ENCODE assay signal across 26 cellular contexts in the genomic region with DNA sequence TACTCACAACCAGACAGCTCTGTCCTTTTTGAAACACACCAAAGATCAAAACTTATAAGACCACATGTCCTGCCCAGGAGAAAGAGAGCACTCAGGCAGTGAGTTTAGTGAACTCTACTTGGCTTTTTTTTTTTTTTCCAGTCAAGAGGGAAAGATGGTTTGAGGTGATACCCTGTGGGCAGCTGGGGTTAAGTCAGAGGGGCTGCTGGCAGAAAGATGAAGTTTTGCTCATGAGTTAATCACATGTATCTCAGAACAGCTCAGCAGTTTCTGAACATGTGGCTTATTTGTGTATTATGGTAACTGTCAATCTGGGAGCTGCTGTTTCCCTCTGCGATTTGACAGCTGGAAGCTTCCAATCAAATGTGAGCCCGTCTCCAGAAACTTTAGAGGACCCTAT.
DNase-seq lines count a peak whose midpoint lies in the region; ATAC-seq and TF ChIP-seq lines count a peak whose summit lies in the region.
"Had no signal": no experiment of that assay in that cellular context is flagged by ENCODE, and none has a peak within 500 bp of the region (broad histone marks: within the 10 kb centered on the region; RNA-seq: fewer than 3 reads in every experiment).

No MANE protein-coding gene starts in this region.

- peaks cover 2% of the 10 kb centered on the region for H3K27me3 Mint-ChIP-seq in activated naive CD8-positive, alpha-beta T cell treated with anti-CD3 and anti-CD28 coated beads, Interleukin-2, amount 50 U/mL, for 24 hours
- H3K27me3 Mint-ChIP-seq: activated naive CD4-positive, alpha-beta T cell treated with anti-CD3 and anti-CD28 coated beads, Interleukin-2, amount 50 U/mL, for 24 hours; B cell; central memory CD8-positive, alpha-beta T cell; naive thymus-derived CD4-positive, alpha-beta T cell had no signal

- H3K4me3 Mint-ChIP-seq in activated naive CD8-positive, alpha-beta T cell treated with anti-CD3 and anti-CD28 coated beads, Interleukin-2, amount 50 U/mL, for 24 hours: peak overlapping the region; percentile 46
- H3K4me3 Mint-ChIP-seq: activated naive CD4-positive, alpha-beta T cell treated with anti-CD3 and anti-CD28 coated beads, Interleukin-2, amount 50 U/mL, for 24 hours; B cell; central memory CD8-positive, alpha-beta T cell; mesothelial cell of epicardium; naive thymus-derived CD4-positive, alpha-beta T cell had no signal

- no peaks in the 10 kb centered on the region for H3K9me3 Mint-ChIP-seq in activated naive CD8-positive, alpha-beta T cell treated with anti-CD3 and anti-CD28 coated beads, Interleukin-2, amount 50 U/mL, for 24 hours
- H3K9me3 Mint-ChIP-seq: activated naive CD4-positive, alpha-beta T cell treated with anti-CD3 and anti-CD28 coated beads, Interleukin-2, amount 50 U/mL, for 24 hours; central memory CD8-positive, alpha-beta T cell had no signal

- peaks cover 17% of the 10 kb centered on the region for H3K36me3 Mint-ChIP-seq in activated naive CD8-positive, alpha-beta T cell treated with anti-CD3 and anti-CD28 coated beads, Interleukin-2, amount 50 U/mL, for 24 hours (ENCODE audit: low read depth)

- H3K27ac Mint-ChIP-seq in activated naive CD8-positive, alpha-beta T cell treated with anti-CD3 and anti-CD28 coated beads, Interleukin-2, amount 50 U/mL, for 24 hours: peak overlapping the region; percentile 73
- H3K27ac Mint-ChIP-seq: B cell; mesothelial cell of epicardium; naive thymus-derived CD4-positive, alpha-beta T cell had no signal

- H3K4me1 Mint-ChIP-seq in activated naive CD8-positive, alpha-beta T cell treated with anti-CD3 and anti-CD28 coated beads, Interleukin-2, amount 50 U/mL, for 24 hours: peaks cover 36% of the 10 kb centered on the region

- in situ Hi-C loops in GM13976 (cut with MboI; ENCODE audit: low sequenced_read_pairs, unreplicated experiment): no loop called here

- ATAC-seq in activated naive CD8-positive, alpha-beta T cell treated with anti-CD3 and anti-CD28 coated beads, Interleukin-2, amount 50 U/mL, for 24 hours: peak; percentile 88
- ATAC-seq: A549; gastroesophageal sphincter; naive thymus-derived CD4-positive, alpha-beta T cell; upper lobe of right lung had no signal

- no peak for TF ChIP-seq CTCF in GM13976 (IDR thresholded peaks at IDR 0.05; ENCODE audit: borderline replicate concordance, control extremely low read depth, extremely low read depth, insufficient read depth, missing control alignments)

- peak; percentile 45 for DNase-seq in activated CD4-positive, alpha-beta T cell treated with anti-CD3 and anti-CD28 coated beads for 48 hours
- no peak for DNase-seq in activated CD4-positive, alpha-beta T cell treated with anti-CD3 and anti-CD28 coated beads, Interleukin-2, amount 50 U/mL, for 1 hour
- peak; percentile 27 for DNase-seq in stimulated activated CD4-positive, alpha-beta T cell treated with anti-CD3 and anti-CD28 coated beads, Interleukin-4, amount 100 ng/mL, for 24 hours
- DNase-seq in stimulated activated CD4-positive, alpha-beta T cell treated with anti-CD3 and anti-CD28 coated beads, Interleukin-2, amount 100 ng/mL, for 48 hours: no peak
- peak; percentile 22 for DNase-seq in activated naive CD8-positive, alpha-beta T cell treated with anti-CD3 and anti-CD28 coated beads, Interleukin-2, amount 50 U/mL, for 24 hours
- DNase-seq in GM13976 (ENCODE audit: low spot score) (no peak), KG1 (lab: John Stamatoyannopoulos, UW) (no peak), inferior parietal cortex (ENCODE audit: extremely low spot score) (no peak)
- DNase-seq: DMS79 treated with DMSO at 0.1 percent for 48 hours; GM23248; islet precursor cell; naive thymus-derived CD4-positive, alpha-beta T cell; NCI-H1417; NCI-H2081; NCI-H226; NCI-H748 treated with DMSO at 0.1 percent for 48 hours; retina; SK-N-SH; upper lobe of right lung; WERI-Rb-1 had no signal

Comparison
In these comparisons a context has a peak if more than half of its experiments do, and no peak if none do; other contexts are left out.
1. DNase-seq: peak in activated CD4-positive, alpha-beta T cell treated with anti-CD3 and anti-CD28 coated beads for 48 hours (single experiment), stimulated activated CD4-positive, alpha-beta T cell treated with anti-CD3 and anti-CD28 coated beads, Interleukin-4, amount 100 ng/mL, for 24 hours (single experiment) and activated naive CD8-positive, alpha-beta T cell treated with anti-CD3 and anti-CD28 coated beads, Interleukin-2, amount 50 U/mL, for 24 hours (single experiment); none in activated CD4-positive, alpha-beta T cell treated with anti-CD3 and anti-CD28 coated beads, Interleukin-2, amount 50 U/mL, for 1 hour (single experiment), stimulated activated CD4-positive, alpha-beta T cell treated with anti-CD3 and anti-CD28 coated beads, Interleukin-2, amount 100 ng/mL, for 48 hours (0 of 2), GM13976 (single experiment), KG1 (single experiment) and inferior parietal cortex (single experiment).